ENCODE assay signal across 3 cellular contexts in the genomic region with DNA sequence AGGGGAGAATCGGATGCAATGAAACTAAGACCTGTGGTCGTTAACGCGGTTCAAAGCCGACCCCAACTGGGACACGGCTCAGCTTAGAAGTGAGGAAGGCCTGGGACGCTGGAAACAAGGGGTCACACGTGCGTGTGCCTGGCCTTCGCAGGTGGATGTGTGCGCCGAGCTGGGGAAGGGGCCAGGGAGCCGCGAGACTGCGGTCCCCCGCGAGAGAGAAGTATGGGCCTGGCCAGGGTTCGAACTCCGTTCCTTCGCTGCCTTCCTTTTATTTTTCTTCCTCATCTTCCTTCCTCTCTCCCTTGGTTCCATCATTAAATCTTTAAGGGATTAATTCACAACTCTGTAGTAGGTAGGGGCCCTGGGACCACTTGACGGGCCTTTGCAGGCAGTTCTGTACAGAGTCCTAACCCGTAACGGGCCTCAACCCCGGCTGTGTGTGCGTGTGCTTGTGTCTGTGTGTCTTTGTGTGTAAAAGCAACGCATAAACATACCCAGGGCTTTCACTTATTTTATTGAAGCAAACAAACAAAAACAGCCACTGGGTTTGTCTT.
TF ChIP-seq lines count a peak whose summit lies in the region.

No MANE protein-coding gene starts in this region.

TF ChIP-seq in HEK293, 187 proteins besides CTCF, POLR2A, EP300 and RAD21:
- no peak for TF ChIP-seq ZNF114 (tag by site-specific recombination; IDR thresholded peaks at IDR 0.05)
- TF ChIP-seq ZNF202 (tag by site-specific recombination; IDR thresholded peaks at IDR 0.05; ENCODE audit: borderline replicate concordance) = 0 out of 2 replicates have a peak, but pooled peaks have one; percentile 35

TF ChIP-seq in endothelial cell of umbilical vein, 7 proteins besides CTCF, POLR2A, EP300 and RAD21:
- TF ChIP-seq, protein P1, sequence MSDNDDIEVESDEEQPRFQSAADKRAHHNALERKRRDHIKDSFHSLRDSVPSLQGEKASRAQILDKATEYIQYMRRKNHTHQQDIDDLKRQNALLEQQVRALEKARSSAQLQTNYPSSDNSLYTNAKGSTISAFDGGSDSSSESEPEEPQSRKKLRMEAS (IDR thresholded peaks at IDR 0.05; ENCODE audit: insufficient read depth, insufficient read length) = no peak
- TF ChIP-seq EZH2 (IDR thresholded peaks at IDR 0.05; ENCODE audit: borderline replicate concordance, low read depth, low read length, severe bottlenecking) = peak; percentile 43

TF ChIP-seq in neural cell, 6 proteins besides CTCF, POLR2A, EP300 and RAD21:
- TF ChIP-seq EZH2 (IDR thresholded peaks at IDR 0.05; ENCODE audit: borderline replicate concordance, insufficient read depth, low read length, poor library complexity, severe bottlenecking) (no peak), REST (IDR thresholded peaks at IDR 0.05; ENCODE audit: borderline replicate concordance) (no peak), POLR2AphosphoS5 (IDR thresholded peaks at IDR 0.05) (no peak), SMC3 (conservative IDR thresholded peaks at IDR 0.05; ENCODE audit: poor library complexity) (no peak), TAF1 (IDR thresholded peaks at IDR 0.05; ENCODE audit: low read depth) (no peak), MXI1 (conservative IDR thresholded peaks at IDR 0.05; ENCODE audit: poor library complexity, severe bottlenecking) (no peak)
TF ChIP-seq in neural cell: peak in this region for 0.
